In genomic region chr2:173720310-173720709, GRCh38 we compare ENCODE assay signal across 24 cellular contexts.
DNase-seq lines count a peak whose midpoint lies in the region; ATAC-seq and TF ChIP-seq lines count a peak whose summit lies in the region.
"Had no signal": no experiment of that assay in that cellular context is flagged by ENCODE, and none has a peak within 500 bp of the region (broad histone marks: within the 10 kb centered on the region; RNA-seq: fewer than 3 reads in every experiment).

No MANE protein-coding gene starts in this region.

- H3K4me3 ChIP-seq in choroid plexus epithelial cell (ENCODE audit: low read depth, low read length) = no peak overlapping the region
- H3K4me3 ChIP-seq in mesendoderm (ENCODE audit: low read length) = no peak overlapping the region
- no peak overlapping the region for H3K4me3 ChIP-seq in WERI-Rb-1 (ENCODE audit: low read depth, low read length)
- H3K4me3 ChIP-seq: heart right ventricle, ovary, skin epidermis, tibial artery had no signal

- H3K79me1 ChIP-seq in mesendoderm (ENCODE audit: low read length) = no peaks in the 10 kb centered on the region

- no peak overlapping the region for H2BK120ac ChIP-seq in mesendoderm (ENCODE audit: low read depth, low read length)

- no peaks in the 10 kb centered on the region for H3K79me2 ChIP-seq in mesendoderm (ENCODE audit: control insufficient read depth, insufficient read depth, low read length)

- no peak overlapping the region for H3K56ac ChIP-seq in mesendoderm (ENCODE audit: low read length)

- WGBS in mesendoderm (ENCODE audit: extremely low coverage, insufficient coverage, low lambda C conversion rate) = no CpG with 5 or more reads among the region's 1 CpG

- no peak overlapping the region for H4K5ac ChIP-seq in mesendoderm (ENCODE audit: low read length)

- TF ChIP-seq CTCF in choroid plexus epithelial cell (conservative IDR thresholded peaks at IDR 0.05; ENCODE audit: low read depth, low read length) (peak; percentile 13), WERI-Rb-1 (IDR thresholded peaks at IDR 0.05; ENCODE audit: low read depth, low read length) (no peak)

- no peak overlapping the region for H3K27ac ChIP-seq in mesendoderm (ENCODE audit: low read depth, low read length)
- H3K27ac ChIP-seq in WERI-Rb-1 = no peak overlapping the region
- H3K27ac ChIP-seq: heart right ventricle, ovary, skin epidermis, tibial artery had no signal

- no peak overlapping the region for H3K18ac ChIP-seq in mesendoderm (ENCODE audit: low read length)

- no peaks in the 10 kb centered on the region for H3K4me1 ChIP-seq in mesendoderm (ENCODE audit: control insufficient read depth, low read depth, low read length)
- H3K4me1 ChIP-seq: heart right ventricle, tibial artery had no signal

- peak; percentile 15 for DNase-seq in ELR (ENCODE audit: low read depth)
- DNase-seq in LHCN-M2 (ENCODE audit: low read depth) = peak; percentile 50
- DNase-seq in choroid plexus epithelial cell (ENCODE audit: low read depth) = peak; percentile 37
- DNase-seq in mesendoderm = peak; percentile 8
- DNase-seq in HPDE6-E6E7 (ENCODE audit: extremely low spot score) = no peak
- no peak for DNase-seq in WERI-Rb-1
- DNase-seq: activated CD4-positive, alpha-beta T cell treated with anti-CD3 and anti-CD28 coated beads, Interleukin-2, amount 10 ng/mL, durations not matched to agents 7 days and 5 days; activated naive CD8-positive, alpha-beta T cell treated with anti-CD3 and anti-CD28 coated beads, Interleukin-2, amount 50 U/mL, for 24 hours; activated T-cell treated with anti-CD3 and anti-CD28 coated beads, Interleukin-2, amount 50 U/mL, for 4 hours; CD4-positive, CD25-positive, alpha-beta regulatory T cell; H7; heart right ventricle; kidney; midbrain; NCI-H1105 treated with DMSO at 0.1 percent for 48 hours; NCI-H2171; NK-92 treated with Interleukin-12 subunit alpha and Interleukin-12 subunit beta, amount 100 ng/mL, for 24 hours; ovary; SHP77; tibial artery had no signal

- H3K27me3 ChIP-seq in mesendoderm (ENCODE audit: insufficient read depth, low read length, poor library complexity) (no peaks in the 10 kb centered on the region), WERI-Rb-1 (ENCODE audit: insufficient read depth, low read depth, severe bottlenecking) (no peaks in the 10 kb centered on the region)
- H3K27me3 ChIP-seq: ovary, tibial artery had no signal

- H2BK5ac ChIP-seq in mesendoderm (ENCODE audit: low read length) = no peak overlapping the region

- H2BK15ac ChIP-seq in mesendoderm (replicated peaks; ENCODE audit: low read depth) = no peak overlapping the region

- no peak overlapping the region for H3K9ac ChIP-seq in mesendoderm (ENCODE audit: low read length)

- ATAC-seq in GM21367 (IDR thresholded peaks at IDR 0.05; ENCODE audit: unreplicated experiment) (no peak), GM19324 (IDR thresholded peaks at IDR 0.05; ENCODE audit: low FRiP score, unreplicated experiment) (no peak)
- ATAC-seq: activated naive CD8-positive, alpha-beta T cell treated with anti-CD3 and anti-CD28 coated beads, Interleukin-2, amount 50 U/mL, for 24 hours; activated T-cell treated with anti-CD3 and anti-CD28 coated beads, Interleukin-2, amount 50 U/mL, for 4 hours; stimulated activated effector memory CD8-positive, alpha-beta T cell treated with anti-CD3 and anti-CD28 coated beads, Interleukin-12 subunit alpha, Interleukin-12 subunit beta, amount 100 ng/mL, for 72 hours had no signal

- H3K4ac ChIP-seq in mesendoderm (ENCODE audit: low read depth, low read length) = no peak overlapping the region

- no peak overlapping the region for H3K4me2 ChIP-seq in mesendoderm (ENCODE audit: low read length)

- no peaks in the 10 kb centered on the region for H3K9me3 ChIP-seq in WERI-Rb-1 (ENCODE audit: severe bottlenecking)
- H3K9me3 ChIP-seq: heart right ventricle, ovary, tibial artery had no signal

- H4K8ac ChIP-seq in mesendoderm (ENCODE audit: low read depth, low read length) = no peak overlapping the region

- no peak overlapping the region for H2AK5ac ChIP-seq in mesendoderm (ENCODE audit: low read length)

- H3K23ac ChIP-seq in mesendoderm (ENCODE audit: low read length) = no peak overlapping the region

- H3K36me3 ChIP-seq in mesendoderm (ENCODE audit: control insufficient read depth, insufficient read depth, low read length) (no peaks in the 10 kb centered on the region), WERI-Rb-1 (no peaks in the 10 kb centered on the region)
- H3K36me3 ChIP-seq: heart right ventricle, ovary, tibial artery had no signal

Comparison
In these comparisons a context has a peak if more than half of its experiments do, and no peak if none do; other contexts are left out.
1. DNase-seq: peak in ELR (single experiment), LHCN-M2 (single experiment), choroid plexus epithelial cell (single experiment) and mesendoderm (single experiment); none in HPDE6-E6E7 (single experiment) and WERI-Rb-1 (single experiment).